8 cellular contexts compared by ENCODE assay signal in the genomic region with DNA sequence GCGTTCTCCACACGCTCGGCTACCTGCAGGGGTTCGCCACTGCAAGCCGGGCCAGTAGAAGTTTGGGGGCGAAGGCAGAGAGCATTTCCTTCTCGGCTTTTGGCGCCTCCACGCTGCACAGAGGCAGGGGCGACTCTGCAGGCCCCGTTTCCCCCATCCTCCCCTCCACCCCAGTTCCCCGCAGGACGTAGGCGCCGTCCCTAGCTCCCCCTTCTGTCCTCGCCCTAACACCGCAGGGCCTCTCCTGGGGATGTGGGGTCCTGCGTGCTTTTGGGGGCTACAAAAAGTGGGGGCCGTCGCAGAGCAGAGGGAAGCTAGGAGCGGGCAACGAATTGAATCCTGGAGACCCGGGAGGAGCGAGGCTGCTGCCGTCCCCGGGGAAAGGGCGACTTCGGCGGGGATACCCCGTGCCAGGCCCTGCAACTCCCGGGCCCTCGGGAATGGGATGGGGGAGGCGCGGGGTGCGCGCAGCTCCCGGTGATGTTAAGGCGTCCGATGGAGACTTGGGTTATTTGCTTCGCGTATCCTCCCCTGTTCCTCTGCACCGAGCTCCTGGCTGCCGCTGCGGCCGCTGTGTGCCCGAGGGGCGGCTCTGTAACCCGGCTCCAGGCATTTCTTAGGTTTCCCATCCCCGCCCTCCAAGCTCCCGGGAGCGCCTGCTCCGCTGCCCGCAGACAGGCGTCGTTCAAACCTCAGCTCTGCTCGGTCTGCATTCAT.
DNase-seq lines count a peak whose midpoint lies in the region; ATAC-seq and TF ChIP-seq lines count a peak whose summit lies in the region.

No MANE protein-coding gene starts in this region.

- intact Hi-C loops in natural killer cell (cut with micrococcal nuclease) (no loop called here), sciatic nerve (cut with DNase I) (no loop called here)

- H3K9me3 ChIP-seq in SK-N-MC (ENCODE audit: low read depth, low read length) = no peaks in the 10 kb centered on the region

- no peaks in the 10 kb centered on the region for H3K9me3 Mint-ChIP-seq in natural killer cell treated with Interleukin-12 subunit alpha and Interleukin-12 subunit beta and Interleukin-15 and Interleukin-18, amount 100 ng/mL, for 72 hours
- H3K9me3 Mint-ChIP-seq in natural killer cell = no peaks in the 10 kb centered on the region

- no peaks in the 10 kb centered on the region for H3K36me3 ChIP-seq in SK-N-MC (ENCODE audit: insufficient read depth, low read length)

- H3K27me3 Mint-ChIP-seq in natural killer cell treated with Interleukin-12 subunit alpha and Interleukin-12 subunit beta and Interleukin-15 and Interleukin-18, amount 100 ng/mL, for 72 hours = peaks cover 29 to 53% of the 10 kb centered on the region in 2 donors
- peaks cover 28 to 59% of the 10 kb centered on the region in 2 donors for H3K27me3 Mint-ChIP-seq in natural killer cell (ENCODE audit: low read depth in 2 of 2)

- ATAC-seq in natural killer cell treated with Interleukin-12 subunit alpha and Interleukin-12 subunit beta and Interleukin-15 and Interleukin-18, amount 100 ng/mL, for 72 hours = peak; percentile 32 to 36
- ATAC-seq in natural killer cell (no peak), sciatic nerve (peak; percentile 58), omental fat pad (ENCODE audit: low FRiP score) (no peak), GM18867 (IDR thresholded peaks at IDR 0.05; ENCODE audit: unreplicated experiment) (no peak)
- ATAC-seq in activated CD4-positive, CD25-positive, alpha-beta regulatory T cell treated with anti-CD3 and anti-CD28 coated beads, Interleukin-2, amount 50 U/mL, for 24 hours = no peak

- no peak overlapping the region for H3K27ac Mint-ChIP-seq in natural killer cell treated with Interleukin-12 subunit alpha and Interleukin-12 subunit beta and Interleukin-15 and Interleukin-18, amount 100 ng/mL, for 72 hours
- no peak overlapping the region for H3K27ac Mint-ChIP-seq in natural killer cell

- DNase-seq in natural killer cell treated with Interleukin-12 subunit alpha and Interleukin-12 subunit beta and Interleukin-15 and Interleukin-18, amount 100 ng/mL, for 72 hours (ENCODE audit: low spot score) = no peak
- no peak for DNase-seq in natural killer cell
- no peak for DNase-seq in SK-N-MC (ENCODE audit: low read depth, low spot score)
- DNase-seq in glomerular visceral epithelial cell (ENCODE audit: extremely low spot score) = peak; percentile 8
- DNase-seq in sciatic nerve (ENCODE audit: low spot score) = no peak
- no peak for DNase-seq in omental fat pad (ENCODE audit: low spot score)

- H3K4me3 Mint-ChIP-seq in natural killer cell treated with Interleukin-12 subunit alpha and Interleukin-12 subunit beta and Interleukin-15 and Interleukin-18, amount 100 ng/mL, for 72 hours = no peak overlapping the region
- no peak overlapping the region for H3K4me3 Mint-ChIP-seq in natural killer cell

- TF ChIP-seq CTCF in natural killer cell (IDR thresholded peaks at IDR 0.05) (no peak), omental fat pad (IDR thresholded peaks at IDR 0.05) (no peak)

- no peaks in the 10 kb centered on the region for H3K36me3 Mint-ChIP-seq in natural killer cell treated with Interleukin-12 subunit alpha and Interleukin-12 subunit beta and Interleukin-15 and Interleukin-18, amount 100 ng/mL, for 72 hours
- H3K36me3 Mint-ChIP-seq in natural killer cell = no peaks in the 10 kb centered on the region

- H3K9ac ChIP-seq in SK-N-MC (ENCODE audit: insufficient read length) = no peak overlapping the region

- peak overlapping the region; percentile 77 for H3K4me3 ChIP-seq in SK-N-MC

- H3K27ac ChIP-seq in SK-N-MC = no peak overlapping the region

- H3K4me1 Mint-ChIP-seq in natural killer cell treated with Interleukin-12 subunit alpha and Interleukin-12 subunit beta and Interleukin-15 and Interleukin-18, amount 100 ng/mL, for 72 hours (ENCODE audit: low read depth in 2 of 2) = no peaks in the 10 kb centered on the region
- H3K4me1 Mint-ChIP-seq in natural killer cell = no peaks in the 10 kb centered on the region

Comparison
In these comparisons a context has a peak if more than half of its experiments do, and no peak if none do; other contexts are left out.
1. ATAC-seq: peak in natural killer cell treated with Interleukin-12 subunit alpha and Interleukin-12 subunit beta and Interleukin-15 and Interleukin-18, amount 100 ng/mL, for 72 hours (2 of 2) and sciatic nerve (single experiment); none in natural killer cell (0 of 3), omental fat pad (single experiment), activated CD4-positive, CD25-positive, alpha-beta regulatory T cell treated with anti-CD3 and anti-CD28 coated beads, Interleukin-2, amount 50 U/mL, for 24 hours (0 of 2) and GM18867 (single experiment).